ENCODE assay signal across 23 cellular contexts in the genomic region with DNA sequence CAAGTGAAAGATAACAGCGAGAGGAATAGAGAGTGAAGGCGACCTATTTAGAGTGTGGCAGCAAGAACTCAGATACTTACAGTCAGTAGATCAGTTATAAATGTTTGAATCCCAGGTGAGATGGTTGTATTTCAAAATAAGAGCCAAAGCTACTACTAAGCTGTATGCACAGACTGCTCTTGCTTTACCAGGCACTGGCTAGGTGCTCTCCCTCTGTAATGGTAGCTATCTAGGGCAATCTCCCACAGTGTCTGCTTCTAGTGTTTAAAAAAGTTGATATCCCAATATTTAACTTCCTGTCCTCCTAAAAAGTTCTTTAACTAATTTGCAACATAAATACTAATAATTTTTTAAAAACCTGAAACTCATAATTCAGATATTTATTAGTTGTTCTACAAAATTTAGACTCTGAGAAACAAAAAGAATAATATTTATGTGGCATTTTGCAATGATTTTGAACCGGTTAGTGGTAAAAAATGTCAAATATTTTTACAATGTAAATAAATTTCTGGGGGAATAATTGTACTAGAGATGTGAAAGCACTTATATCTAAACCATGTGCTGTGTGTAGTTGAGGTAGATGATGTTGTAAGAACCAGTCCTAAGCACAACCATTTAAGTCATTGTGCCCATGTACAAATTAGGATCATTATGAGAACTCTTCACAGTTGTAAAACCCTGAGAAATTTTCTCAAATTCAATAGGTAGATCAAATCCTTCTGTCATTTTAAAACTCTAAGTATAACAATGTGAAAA.
"Had no signal": no experiment of that assay in that cellular context is flagged by ENCODE, and none has a peak within 500 bp of the region (broad histone marks: within the 10 kb centered on the region; RNA-seq: fewer than 3 reads in every experiment).

No MANE protein-coding gene starts in this region.

- H3K36me3 ChIP-seq: ascending aorta, Peyer's patch, SJSA1 had no signal

- DNase-seq: activated CD4-positive, alpha-beta T cell treated with anti-CD3 and anti-CD28 coated beads for 36 hours; activated CD4-positive, CD25-positive, alpha-beta regulatory T cell; activated CD8-positive, alpha-beta memory T cell treated with anti-CD3 and anti-CD28 coated beads, Interleukin-2, amount 50 U/mL, for 48 hours; activated CD8-positive, alpha-beta T cell treated with anti-CD3 and anti-CD28 coated beads for 36 hours; activated effector memory CD4-positive, alpha-beta T cell treated with Interleukin-2 at 50 U/mL for 16 hours; activated naive CD4-positive, alpha-beta T cell; activated T-cell treated with anti-CD3 and anti-CD28 coated beads, Interleukin-2, amount 50 U/mL, for 1 hour; amniotic stem cell; Karpas-422; MM.1S; NCI-H1105 treated with DMSO at 0.1 percent for 48 hours; NCI-H1436 treated with DMSO at 0.1 percent for 48 hours; NCI-H187; NCI-H2081; NCI-H446; NCI-H524; Peyer's patch; SHP77; T-helper 17 cell; T-helper 9 cell had no signal

- H3K4me1 ChIP-seq: ascending aorta, Peyer's patch, SJSA1 had no signal

- ATAC-seq: activated CD4-positive, alpha-beta T cell treated with anti-CD3 and anti-CD28 coated beads for 36 hours; activated CD8-positive, alpha-beta T cell treated with anti-CD3 and anti-CD28 coated beads for 36 hours; T-helper 17 cell had no signal

- H3K27ac ChIP-seq: ascending aorta, Peyer's patch, RWPE1, SJSA1 had no signal

- H3K9me3 ChIP-seq: ascending aorta, Peyer's patch, SJSA1 had no signal

- H3K4me3 ChIP-seq: ascending aorta, Peyer's patch, SJSA1 had no signal

- H3K27me3 ChIP-seq: ascending aorta, Peyer's patch, SJSA1 had no signal
